ENCODE assay signal across 8 cellular contexts in genomic region chr2:155377178-155377780, GRCh38.
A peak's percentile ranks its signal among the peaks of the same experiment; 100 is the strongest.
DNase-seq lines count a peak whose midpoint lies in the region; ATAC-seq and TF ChIP-seq lines count a peak whose summit lies in the region.

No MANE protein-coding gene starts in this region.

- no peaks in the 10 kb centered on the region for H3K9me3 Mint-ChIP-seq in endodermal cell

- no peaks in the 10 kb centered on the region for H3K4me1 ChIP-seq in endodermal cell (ENCODE audit: control insufficient read depth, insufficient read depth, low read length)

- no peak overlapping the region for H3K4me3 ChIP-seq in endodermal cell (ENCODE audit: low read length)

- WGBS in endodermal cell (ENCODE audit: insufficient coverage in 1 of 2, insufficient read length in 1 of 2), 2 experiments = 84 to 87% methylated on average over 5 to 6 of the region's 6 CpGs

- H3K36me3 Mint-ChIP-seq in endodermal cell (ENCODE audit: low read depth) = no peaks in the 10 kb centered on the region

- DNase-seq in COR-L47 (lab: John Stamatoyannopoulos, UW) (peak; percentile 56), NCI-H82 (lab: John Stamatoyannopoulos, UW) (peak; percentile 62), endodermal cell (no peak), sciatic nerve (ENCODE audit: low spot score) (no peak), activated gamma-delta T cell treated with Interleukin-2 at 50 U/mL for 16 hours (no peak)
- DNase-seq in stimulated activated CD4-positive, alpha-beta T cell treated with anti-CD3 and anti-CD28 coated beads, Interleukin-4, amount 100 ng/mL, for 1 hour = no peak

- H3K36me3 ChIP-seq in endodermal cell (ENCODE audit: control insufficient read depth, insufficient read depth, low read length) = no peaks in the 10 kb centered on the region

- H3K9ac ChIP-seq in endodermal cell (ENCODE audit: extremely low read depth, low read length, poor library complexity, severe bottlenecking) = no peak overlapping the region

- H3K27me3 ChIP-seq in endodermal cell (ENCODE audit: control insufficient read depth, insufficient read depth, low read length, poor library complexity, severe bottlenecking) = no peaks in the 10 kb centered on the region

- no peaks in the 10 kb centered on the region for H3K9me3 ChIP-seq in endodermal cell (ENCODE audit: control insufficient read depth, low read length)

- no peaks in the 10 kb centered on the region for H3K27me3 Mint-ChIP-seq in endodermal cell (ENCODE audit: insufficient read depth)

- no peaks in the 10 kb centered on the region for H3K4me1 Mint-ChIP-seq in endodermal cell

- TF ChIP-seq CTCF in endodermal cell (conservative IDR thresholded peaks at IDR 0.05) = peak; percentile 73

- H3K27ac Mint-ChIP-seq in endodermal cell = no peak overlapping the region

- ATAC-seq in HG02759 (IDR thresholded peaks at IDR 0.05; ENCODE audit: unreplicated experiment) (peak; percentile 43), sciatic nerve (peak; percentile 45), GM21447 (IDR thresholded peaks at IDR 0.05; ENCODE audit: unreplicated experiment) (no peak)

- intact Hi-C loops in sciatic nerve (cut with DNase I) = loop anchor here (10.0 kb wide), 1 partner anchor 1208 kb away; no protein-coding TSS in a partner anchor

- no peak overlapping the region for H3K4me3 Mint-ChIP-seq in endodermal cell

- H3K27ac ChIP-seq in endodermal cell (ENCODE audit: low read depth, low read length) = no peak overlapping the region

Comparison
In these comparisons a context has a peak if more than half of its experiments do, and no peak if none do; other contexts are left out.
1. DNase-seq: peak in COR-L47 (single experiment) and NCI-H82 (single experiment); none in endodermal cell (single experiment), sciatic nerve (single experiment), stimulated activated CD4-positive, alpha-beta T cell treated with anti-CD3 and anti-CD28 coated beads, Interleukin-4, amount 100 ng/mL, for 1 hour (single experiment) and activated gamma-delta T cell treated with Interleukin-2 at 50 U/mL for 16 hours (single experiment).